27 cellular contexts compared by ENCODE assay signal in the genomic region with DNA sequence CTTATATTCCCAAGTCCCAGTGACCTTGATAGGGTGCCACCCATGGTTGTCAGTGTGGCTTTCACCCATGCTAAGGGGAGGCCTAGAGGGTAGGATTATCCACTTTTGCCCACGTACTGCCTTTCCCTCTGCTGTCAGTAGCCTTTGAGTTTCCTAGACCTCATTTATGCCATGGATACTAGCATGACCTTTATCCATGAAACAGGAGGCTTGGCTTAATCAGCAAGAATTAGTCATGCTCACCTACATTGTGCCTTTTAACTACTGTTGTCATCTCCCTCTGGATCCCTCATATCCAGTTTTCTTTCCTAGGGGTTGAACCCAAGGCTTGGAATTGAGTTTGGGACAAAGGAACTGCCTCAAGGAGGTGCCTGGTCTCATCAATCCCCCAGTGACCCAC.
"Had no signal": no experiment of that assay in that cellular context is flagged by ENCODE, and none has a peak within 500 bp of the region (broad histone marks: within the 10 kb centered on the region; RNA-seq: fewer than 3 reads in every experiment).

No MANE protein-coding gene starts in this region.

- FAIRE-seq: islet of Langerhans, kidney, pancreas, small intestine had no signal

- H3K27ac ChIP-seq: left lung, lower lobe of right lung, pancreas, prostate gland, sigmoid colon, uterus had no signal

- H3K27me3 ChIP-seq: left lung, pancreas, sigmoid colon, tibial nerve, uterus had no signal

- H3K36me3 ChIP-seq: left lung, lower lobe of right lung, pancreas, prostate gland, sigmoid colon, tibial nerve, uterus had no signal

- H3K9me3 ChIP-seq: pancreas, prostate gland had no signal

- H3K4me3 ChIP-seq: left lung, lower lobe of right lung, pancreas, prostate gland, sigmoid colon, tibial nerve, uterus had no signal

- H3K4me1 ChIP-seq: left lung, lower lobe of right lung, pancreas, prostate gland, sigmoid colon, uterus had no signal

- DNase-seq: immature natural killer cell; kidney; left colon; left lung; lower lobe of right lung; mammary epithelial cell; mesenchymal stem cell; naive thymus-derived CD8-positive, alpha-beta T cell; nucleus accumbens; posterior cingulate gyrus; retina; right cardiac atrium; sigmoid colon; small intestine; stimulated activated CD4-positive, alpha-beta T cell treated with anti-CD3 and anti-CD28 coated beads, Interleukin-1b, Interleukin-23, amount 100 ng/mL, for 48 hours; stimulated activated CD4-positive, alpha-beta T cell treated with anti-CD3 and anti-CD28 coated beads, Interleukin-2, amount 100 ng/mL, for 48 hours; stimulated activated CD4-positive, alpha-beta T cell treated with anti-CD3 and anti-CD28 coated beads, Interleukin-4, amount 100 ng/mL, for 4 hours; stimulated activated CD8-positive, alpha-beta memory T cell treated with anti-CD3 and anti-CD28 coated beads, Interleukin-4, amount 100 ng/mL, for 48 hours; stimulated activated naive CD4-positive, alpha-beta T cell treated with Interleukin-2 at 50 U/mL for 16 hours; stimulated activated naive CD8-positive, alpha-beta T cell treated with anti-CD3 and anti-CD28 coated beads, Interleukin-15, amount 100 ng/mL, for 72 hours; substantia nigra; uterus had no signal

- ATAC-seq: left colon; left lung; lower lobe of right lung; naive thymus-derived CD8-positive, alpha-beta T cell; pancreas; right cardiac atrium; stimulated activated memory B cell treated with anti-CD40 and anti-IgM and Interleukin-4, amounts not matched to agents 10 μg/mL and 1 μg/mL and 100 μg/mL, for 72 hours; stimulated activated naive CD8-positive, alpha-beta T cell treated with anti-CD3 and anti-CD28 coated beads, Interleukin-15, amount 100 ng/mL, for 72 hours had no signal
